In the genomic region with DNA sequence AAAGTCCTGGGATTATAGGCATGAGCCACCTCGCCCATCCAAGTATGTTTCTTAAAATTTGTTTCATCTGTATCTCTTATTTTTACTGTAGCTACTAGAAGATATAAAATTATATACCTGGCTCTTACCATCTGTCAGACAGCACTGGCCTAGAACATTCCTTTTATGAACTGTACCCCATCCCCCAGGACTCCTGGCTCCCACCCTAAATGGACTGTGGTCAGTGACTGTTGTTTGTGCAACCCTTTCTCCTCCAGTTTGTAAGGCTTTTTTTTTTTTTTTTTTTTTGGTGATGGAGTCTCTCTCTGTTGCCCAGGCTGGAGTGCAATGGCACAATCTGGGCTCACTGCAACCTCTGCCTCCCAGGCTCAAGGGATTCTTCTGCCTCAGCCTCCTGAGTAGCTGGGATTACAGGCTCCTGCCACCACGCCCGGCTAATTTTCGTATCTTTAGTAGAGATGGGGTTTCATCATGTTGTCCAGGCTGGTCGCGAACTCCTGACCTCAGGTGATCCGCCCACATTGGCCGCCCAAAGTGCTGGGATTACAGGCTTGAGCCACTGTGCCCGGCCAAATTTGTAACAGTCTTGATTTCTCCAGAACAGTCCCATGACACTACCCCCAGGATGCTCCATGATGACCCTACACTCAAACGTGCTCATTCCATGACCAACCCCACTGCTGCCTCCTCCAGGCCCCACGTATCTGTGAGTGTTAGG, we compare ENCODE assay signal across 25 cellular contexts. TPM values are rescaled to one million over a fixed set of nuclear protein-coding genes. Genes with fewer than 3 reads are reported as not detected.
DNase-seq lines count a peak whose midpoint lies in the region; TF ChIP-seq lines count a peak whose summit lies in the region.
"Had no signal": no experiment of that assay in that cellular context is flagged by ENCODE, and none has a peak within 500 bp of the region (broad histone marks: within the 10 kb centered on the region; RNA-seq: fewer than 3 reads in every experiment).

No MANE protein-coding gene starts in this region.

- POLR2A ChIA-PET in HEK293 (lab: Yijun Ruan, JAX) = interaction anchor here (0.7 kb wide), 1 partner anchor 8 kb away, joined by 3 read pairs; no protein-coding TSS in a partner anchor

- H3K4me1 Mint-ChIP-seq in activated T-helper 1 cell treated with anti-CD3 and anti-CD28 coated beads, Interleukin-12 subunit alpha, Interleukin-12 subunit beta, Interleukin-2, Interleukin-4 antibody, amounts not matched to agents 30 ng/mL and 10 ng/mL and 1 ng/mL, durations not matched to agents 14 hours and 24 hours and 36 hours (ENCODE audit: low read depth) = peaks cover 17% of the 10 kb centered on the region
- H3K4me1 Mint-ChIP-seq in progenitor cell of endocrine pancreas (ENCODE audit: low read depth) = peaks cover 3% of the 10 kb centered on the region

- CTCF ChIA-PET in HEK293 (lab: Yijun Ruan, JAX) = interaction anchor here (0.7 kb wide), 1 partner anchor 158 kb away, joined by 3 read pairs; no protein-coding TSS in a partner anchor

- H3K27me3 Mint-ChIP-seq in activated T-helper 1 cell treated with anti-CD3 and anti-CD28 coated beads, Interleukin-12 subunit alpha, Interleukin-12 subunit beta, Interleukin-2, Interleukin-4 antibody, amounts not matched to agents 30 ng/mL and 10 ng/mL and 1 ng/mL, durations not matched to agents 14 hours and 24 hours and 36 hours (ENCODE audit: insufficient read depth) = no peaks in the 10 kb centered on the region
- H3K27me3 Mint-ChIP-seq in progenitor cell of endocrine pancreas = no peaks in the 10 kb centered on the region
- H3K27me3 Mint-ChIP-seq: dendritic cell treated with granulocyte-macrophage colony-stimulating factor and Interleukin-4, amounts not matched to agents 40 ng/mL and 50 ng/mL, for 4 days; stimulated activated naive CD8-positive, alpha-beta T cell treated with anti-CD3 and anti-CD28 coated beads, Interleukin-15, Interleukin-2, amounts not matched to agents 100 ng/mL and 50 ng/mL, for 24 hours had no signal

- DNase-seq in activated T-helper 1 cell treated with anti-CD3 and anti-CD28 coated beads, Interleukin-12 subunit alpha, Interleukin-12 subunit beta, Interleukin-2, Interleukin-4 antibody, amounts not matched to agents 30 ng/mL and 10 ng/mL and 1 ng/mL, durations not matched to agents 14 hours and 24 hours and 36 hours (ENCODE audit: low spot score) = no peak
- DNase-seq in iris pigment epithelial cell (ENCODE audit: low read depth) (peak; percentile 18), progenitor cell of endocrine pancreas (ENCODE audit: low spot score, unreplicated experiment) (no peak), cerebellar nuclear complex (lab: John Stamatoyannopoulos, UW) (no peak), NCI-H526 (lab: John Stamatoyannopoulos, UW) (no peak), esophagus squamous epithelium (lab: John Stamatoyannopoulos, UW) (no peak)
- DNase-seq: activated CD4-positive, CD25-positive, alpha-beta regulatory T cell; activated T-cell treated with anti-CD3 and anti-CD28 coated beads, Interleukin-2, amount 50 U/mL, for 48 hours; foreskin keratinocyte; kidney glomerular epithelial cell; mesenchymal stem cell; NCI-H2107; NCI-H510A treated with DMSO at 0.1 percent for 48 hours; stimulated activated CD4-positive, alpha-beta T cell treated with anti-CD3 and anti-CD28 coated beads, Interleukin-2, amount 100 ng/mL, for 24 hours had no signal

- peak overlapping the region; percentile 99 for H3K4me3 Mint-ChIP-seq in activated T-helper 1 cell treated with anti-CD3 and anti-CD28 coated beads, Interleukin-12 subunit alpha, Interleukin-12 subunit beta, Interleukin-2, Interleukin-4 antibody, amounts not matched to agents 30 ng/mL and 10 ng/mL and 1 ng/mL, durations not matched to agents 14 hours and 24 hours and 36 hours
- H3K4me3 Mint-ChIP-seq in progenitor cell of endocrine pancreas (ENCODE audit: low read depth) = peak overlapping the region; percentile 48
- H3K4me3 Mint-ChIP-seq: dendritic cell treated with granulocyte-macrophage colony-stimulating factor and Interleukin-4, amounts not matched to agents 40 ng/mL and 50 ng/mL, for 4 days had no signal

- no peak for TF ChIP-seq POLR2A in esophagus squamous epithelium (IDR thresholded peaks at IDR 0.05)

- TF ChIP-seq CTCF in HEK293 (tag by site-specific recombination; IDR thresholded peaks at IDR 0.05) = no peak
- TF ChIP-seq CTCF in progenitor cell of endocrine pancreas (IDR thresholded peaks at IDR 0.05; ENCODE audit: unreplicated experiment) = no peak
- TF ChIP-seq CTCF in esophagus squamous epithelium (IDR thresholded peaks at IDR 0.05) = no peak

- H3K27ac Mint-ChIP-seq in activated T-helper 1 cell treated with anti-CD3 and anti-CD28 coated beads, Interleukin-12 subunit alpha, Interleukin-12 subunit beta, Interleukin-2, Interleukin-4 antibody, amounts not matched to agents 30 ng/mL and 10 ng/mL and 1 ng/mL, durations not matched to agents 14 hours and 24 hours and 36 hours = no peak overlapping the region
- no peak overlapping the region for H3K27ac Mint-ChIP-seq in progenitor cell of endocrine pancreas
- H3K27ac Mint-ChIP-seq: dendritic cell treated with granulocyte-macrophage colony-stimulating factor and Interleukin-4, amounts not matched to agents 40 ng/mL and 50 ng/mL, for 4 days; stimulated activated naive CD8-positive, alpha-beta T cell treated with anti-CD3 and anti-CD28 coated beads, Interleukin-15, Interleukin-2, amounts not matched to agents 100 ng/mL and 50 ng/mL, for 24 hours had no signal

- H3K27me3 ChIP-seq in esophagus squamous epithelium = no peaks in the 10 kb centered on the region
- H3K27me3 ChIP-seq: BLaER1, breast epithelium, foreskin keratinocyte, Peyer's patch, SJSA1, tibial nerve had no signal

- H3K4me3 ChIP-seq in HEK293 (ENCODE audit: low read depth, low read length) = no peak overlapping the region
- H3K4me3 ChIP-seq in esophagus squamous epithelium = no peak overlapping the region
- H3K4me3 ChIP-seq: BLaER1, breast epithelium, Peyer's patch, prostate gland, SJSA1, tibial nerve had no signal

- H3K27ac ChIP-seq in HEK293 (ENCODE audit: extremely low read depth, low read depth, low read length) (0 out of 2 replicates have a peak overlapping the region, but pooled peaks have one; percentile 9), esophagus squamous epithelium (no peak overlapping the region)
- H3K27ac ChIP-seq: BLaER1, breast epithelium, epithelial cell of prostate, foreskin keratinocyte, Peyer's patch, prostate gland, SJSA1, tibial nerve had no signal

- 84 to 90% methylated on average over 11 of the region's 11 CpGs for WGBS in esophagus squamous epithelium, 2 donors

- intact Hi-C loops in activated T-helper 1 cell treated with anti-CD3 and anti-CD28 coated beads, Interleukin-12 subunit alpha, Interleukin-12 subunit beta, Interleukin-2, Interleukin-4 antibody, amounts not matched to agents 30 ng/mL and 10 ng/mL and 1 ng/mL, durations not matched to agents 14 hours and 24 hours and 36 hours (cut with micrococcal nuclease) = loop anchor here (5.0 kb wide), 1 partner anchor 238 kb away; a partner anchor contains a TSS
- intact Hi-C loops in esophagus squamous epithelium (cut with DNase I) = no loop called here

- H3K9me3 ChIP-seq in HEK293 (ENCODE audit: control insufficient read depth, insufficient read depth, low read depth, low read length) (no peaks in the 10 kb centered on the region), esophagus squamous epithelium (no peaks in the 10 kb centered on the region)
- H3K9me3 ChIP-seq: BLaER1, breast epithelium, Peyer's patch, prostate gland, SJSA1, tibial nerve had no signal

- H3K4me1 ChIP-seq in HEK293 (ENCODE audit: control insufficient read depth, insufficient read depth, low read length) (peaks cover 2% of the 10 kb centered on the region; the same call in 1 of the 2 replicates), esophagus squamous epithelium (peaks cover 5 to 25% (median 14%) of the 10 kb centered on the region in 3 donors)
- H3K4me1 ChIP-seq: breast epithelium, foreskin keratinocyte, SJSA1 had no signal

- no peaks in the 10 kb centered on the region for H3K9me3 Mint-ChIP-seq in activated T-helper 1 cell treated with anti-CD3 and anti-CD28 coated beads, Interleukin-12 subunit alpha, Interleukin-12 subunit beta, Interleukin-2, Interleukin-4 antibody, amounts not matched to agents 30 ng/mL and 10 ng/mL and 1 ng/mL, durations not matched to agents 14 hours and 24 hours and 36 hours
- no peaks in the 10 kb centered on the region for H3K9me3 Mint-ChIP-seq in progenitor cell of endocrine pancreas (ENCODE audit: low read depth)
- H3K9me3 Mint-ChIP-seq: dendritic cell treated with granulocyte-macrophage colony-stimulating factor and Interleukin-4, amounts not matched to agents 40 ng/mL and 50 ng/mL, for 4 days; stimulated activated naive CD8-positive, alpha-beta T cell treated with anti-CD3 and anti-CD28 coated beads, Interleukin-15, Interleukin-2, amounts not matched to agents 100 ng/mL and 50 ng/mL, for 24 hours had no signal

- H3K36me3 Mint-ChIP-seq in activated T-helper 1 cell treated with anti-CD3 and anti-CD28 coated beads, Interleukin-12 subunit alpha, Interleukin-12 subunit beta, Interleukin-2, Interleukin-4 antibody, amounts not matched to agents 30 ng/mL and 10 ng/mL and 1 ng/mL, durations not matched to agents 14 hours and 24 hours and 36 hours (ENCODE audit: low read depth) = peaks cover 16% of the 10 kb centered on the region
- H3K36me3 Mint-ChIP-seq in progenitor cell of endocrine pancreas (ENCODE audit: insufficient read depth) = peaks cover 10% of the 10 kb centered on the region

- peaks cover 49 to 55% of the 10 kb centered on the region in 2 experiments for H3K36me3 ChIP-seq in HEK293 (ENCODE audit: control insufficient read depth in 2 of 2, insufficient read depth in 1 of 2, low read length in 2 of 2)
- H3K36me3 ChIP-seq in esophagus squamous epithelium = peaks cover 19 to 52% (median 25%) of the 10 kb centered on the region in 3 donors
- H3K36me3 ChIP-seq: breast epithelium had no signal

RNA-seq across cellular contexts. Expression of a gene that starts 2.5 kb away (rescaled TPM):
- 110 and 125 TPM in 2 replicates for total RNA-seq in activated T-helper 1 cell treated with anti-CD3 and anti-CD28 coated beads, Interleukin-12 subunit alpha, Interleukin-12 subunit beta, Interleukin-2, Interleukin-4 antibody, amounts not matched to agents 30 ng/mL and 10 ng/mL and 1 ng/mL, durations not matched to agents 14 hours and 24 hours and 36 hours
- total RNA-seq in progenitor cell of endocrine pancreas = 139 and 162 TPM in 2 replicates
- 10 to 100 TPM; 20.9 to 29.5 (median 25.4) TPM for total RNA-seq in esophagus squamous epithelium

RNA-seq across cellular contexts. Expression of a gene that starts 4.6 kb away (rescaled TPM):
- total RNA-seq in activated T-helper 1 cell treated with anti-CD3 and anti-CD28 coated beads, Interleukin-12 subunit alpha, Interleukin-12 subunit beta, Interleukin-2, Interleukin-4 antibody, amounts not matched to agents 30 ng/mL and 10 ng/mL and 1 ng/mL, durations not matched to agents 14 hours and 24 hours and 36 hours = 0.27 TPM in 1 of 2 replicates, not detected in the other
- total RNA-seq in progenitor cell of endocrine pancreas = not detected in 2 replicates
- 1 to 10 TPM in 2 of 4 donors, under 1 TPM in 1, not detected in 1; 0.70 to 1.6 (median 1.3) TPM for total RNA-seq in esophagus squamous epithelium
- total RNA-seq: SJSA1; T-helper 2 cell treated with Interferon-gamma antibody and Interleukin-4, amounts not matched to agents 100 ng/mL and 5 ng/mL, for 36 hours had no signal

RNA-seq across cellular contexts. Expression of a gene that starts 10.3 kb away (rescaled TPM):
- total RNA-seq in activated T-helper 1 cell treated with anti-CD3 and anti-CD28 coated beads, Interleukin-12 subunit alpha, Interleukin-12 subunit beta, Interleukin-2, Interleukin-4 antibody, amounts not matched to agents 30 ng/mL and 10 ng/mL and 1 ng/mL, durations not matched to agents 14 hours and 24 hours and 36 hours = 31.1 and 33.4 TPM in 2 replicates
- total RNA-seq in progenitor cell of endocrine pancreas = 21.1 and 21.8 TPM in 2 replicates
- 1 to 10 TPM; 6.1 to 9.0 (median 7.4) TPM for total RNA-seq in esophagus squamous epithelium

RNA-seq across cellular contexts. Expression of a gene that starts 10.4 kb away (rescaled TPM):
- 110 and 118 TPM in 2 replicates for total RNA-seq in activated T-helper 1 cell treated with anti-CD3 and anti-CD28 coated beads, Interleukin-12 subunit alpha, Interleukin-12 subunit beta, Interleukin-2, Interleukin-4 antibody, amounts not matched to agents 30 ng/mL and 10 ng/mL and 1 ng/mL, durations not matched to agents 14 hours and 24 hours and 36 hours
- 71.3 and 78.8 TPM in 2 replicates for total RNA-seq in progenitor cell of endocrine pancreas
- total RNA-seq in esophagus squamous epithelium = 10 to 100 TPM; 41.8 to 49.2 (median 43.2) TPM

RNA-seq across cellular contexts. Expression of a gene that starts 24.0 kb away (rescaled TPM):
- total RNA-seq in activated T-helper 1 cell treated with anti-CD3 and anti-CD28 coated beads, Interleukin-12 subunit alpha, Interleukin-12 subunit beta, Interleukin-2, Interleukin-4 antibody, amounts not matched to agents 30 ng/mL and 10 ng/mL and 1 ng/mL, durations not matched to agents 14 hours and 24 hours and 36 hours = not detected in 2 replicates
- total RNA-seq in progenitor cell of endocrine pancreas (not detected in 2 replicates), esophagus squamous epithelium (not detected)
- total RNA-seq: breast epithelium; foreskin keratinocyte; Peyer's patch; SJSA1; T-helper 2 cell treated with Interferon-gamma antibody and Interleukin-4, amounts not matched to agents 100 ng/mL and 5 ng/mL, for 36 hours; tibial nerve had no signal
